In the genomic region with DNA sequence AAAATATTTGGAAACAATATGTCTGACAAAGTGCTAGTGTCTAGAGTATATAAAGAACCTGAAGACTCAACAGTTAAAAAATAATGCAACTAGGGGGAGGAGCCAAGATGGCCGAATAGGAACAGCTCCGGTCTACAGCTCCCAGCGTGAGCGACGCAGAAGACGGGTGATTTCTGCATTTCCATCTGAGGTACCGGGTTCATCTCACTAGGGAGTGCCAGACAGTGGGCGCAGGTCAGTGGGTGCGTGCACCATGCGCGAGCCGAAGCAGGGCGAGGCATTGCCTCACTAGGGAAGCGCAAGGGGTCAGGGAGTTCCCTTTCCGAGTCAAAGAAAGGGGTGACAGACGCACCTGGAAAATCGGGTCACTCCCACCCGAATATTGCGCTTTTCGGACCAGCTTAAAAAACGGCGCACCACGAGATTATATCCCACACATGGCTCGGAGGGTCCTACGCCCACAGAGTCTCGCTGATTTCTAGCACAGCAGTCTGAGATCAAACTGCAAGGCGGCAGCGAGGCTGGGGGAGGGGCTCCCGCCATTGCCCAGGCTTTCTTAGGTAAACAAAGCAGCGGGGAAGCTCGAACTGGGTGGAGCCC, we compare ENCODE assay signal across 10 cellular contexts. TPM values are rescaled to one million over a fixed set of nuclear protein-coding genes. Genes with fewer than 3 reads are reported as not detected.
DNase-seq lines count a peak whose midpoint lies in the region; TF ChIP-seq lines count a peak whose summit lies in the region.
"Not testable (repeated sequence)": the region's sequence is repeated elsewhere in the genome, so short reads cannot be mapped to it uniquely, and the experiment has no call there.
"Had no signal": no experiment of that assay in that cellular context is flagged by ENCODE, and none has a peak within 500 bp of the region (broad histone marks: within the 10 kb centered on the region; RNA-seq: fewer than 3 reads in every experiment).

No MANE protein-coding gene starts in this region.

- not testable (repeated sequence) for H3K27me3 ChIP-seq in A673 (replicated peaks; ENCODE audit: insufficient read depth, low read depth, low read length, poor library complexity); iPS-18a (ENCODE audit: control insufficient read depth, insufficient read depth, low read length)

- H3K36me3 Mint-ChIP-seq in osteocyte (ENCODE audit: unreplicated experiment) = not testable (repeated sequence)

- CTCF ChIA-PET in A673 (lab: Charles Lee) (interaction anchor here (1.9 kb wide), 1 partner anchor 12 kb away, joined by 5 read pairs; no protein-coding TSS in a partner anchor), HEK293T (lab: Yijun Ruan, JAX) (interaction anchor here (0.6 kb wide), 1 partner anchor 257 kb away, joined by 3 read pairs; no protein-coding TSS in a partner anchor)

- TF ChIP-seq CTCF in A673 (conservative IDR thresholded peaks at IDR 0.05; ENCODE audit: low read depth, low read length); osteocyte (IDR thresholded peaks at IDR 0.05): not testable (repeated sequence)

- H3K4me3 ChIP-seq in A673 (ENCODE audit: low read depth, low read length, poor library complexity, severe bottlenecking) (peak overlapping the region; percentile 32), iPS-18a (ENCODE audit: low read length) (peak overlapping the region; percentile 23)

- H3K9me3 ChIP-seq in A673 (ENCODE audit: low read depth, low read length, poor library complexity, severe bottlenecking); iPS-18a (ENCODE audit: control insufficient read depth, low read depth, low read length): not testable (repeated sequence)

- not testable (repeated sequence) for H3K36me3 ChIP-seq in A673 (ENCODE audit: insufficient read depth, low read length, poor library complexity, severe bottlenecking); iPS-18a (ENCODE audit: control insufficient read depth, low read depth, low read length)

- peak; percentile 36 for DNase-seq in A673 (ENCODE audit: low spot score)
- DNase-seq in HEK293T (ENCODE audit: extremely low spot score); osteocyte (ENCODE audit: extremely low spot score, unreplicated experiment): not testable (repeated sequence)
- DNase-seq in SK-N-DZ (ENCODE audit: low spot score) = peak; percentile 40
- peak; percentile 11 to 57 for DNase-seq in T47D (ENCODE audit: low read depth in 1 of 2, low spot score in 1 of 2)

- H3K27ac ChIP-seq in A673 (ENCODE audit: low read depth, low read length, poor library complexity, severe bottlenecking); iPS-18a (ENCODE audit: low read length): not testable (repeated sequence)

- in situ Hi-C loops in T47D (cut with HindIII; ENCODE audit: low pct_unique_long_range_greater_than_20kb, low sequenced_read_pairs) = not testable (repeated sequence)

- H3K4me1 Mint-ChIP-seq in osteocyte (ENCODE audit: unreplicated experiment) = not testable (repeated sequence)

- intact Hi-C loops in A673 (cut with micrococcal nuclease; ENCODE audit: unreplicated experiment) = not testable (repeated sequence)

- H3K4me3 Mint-ChIP-seq in osteocyte (ENCODE audit: unreplicated experiment) = peak overlapping the region; percentile 77

- H3K27me3 Mint-ChIP-seq in osteocyte (ENCODE audit: unreplicated experiment) = peaks cover 38% of the 10 kb centered on the region

- POLR2A ChIA-PET in A673 (lab: Charles Lee; ENCODE audit: low non-redundant PET); HEK293T (lab: Yijun Ruan, JAX): not testable (repeated sequence)

- H3K9ac ChIP-seq in iPS-18a (ENCODE audit: low read length) = peak overlapping the region; percentile 32

- H3K4me1 ChIP-seq in A673 (ENCODE audit: insufficient read depth, low read length, poor library complexity, severe bottlenecking); iPS-18a (ENCODE audit: control insufficient read depth, low read depth, low read length): not testable (repeated sequence)

- not testable (repeated sequence) for H3K9me3 Mint-ChIP-seq in osteocyte (ENCODE audit: unreplicated experiment)

- H3K27ac Mint-ChIP-seq in osteocyte (ENCODE audit: unreplicated experiment) = not testable (repeated sequence)

- BruUV-seq in A673 (replicated peaks; lab: Mats Ljungman, UMichigan) = not testable (repeated sequence)

TF ChIP-seq in HEK293T, 16 proteins besides CTCF, POLR2A, EP300 and RAD21:
- peak; percentile 82 for TF ChIP-seq L3MBTL2 (conservative IDR thresholded peaks at IDR 0.05)

RNA-seq across cellular contexts. Expression of a gene that starts 35.1 kb away (rescaled TPM):
- total RNA-seq in A673 (2021) (not detected in 2 replicates), osteocyte (not detected in 2 replicates)
- polyA plus RNA-seq in SK-N-DZ (2014; cell fraction: cytosol; rRNA removed) = not detected in 2 replicates
- polyA plus RNA-seq in SK-N-DZ (2014; cell fraction: nucleus; rRNA removed) = not detected in 2 replicates
- total RNA-seq: CD4-positive, CD25-positive, alpha-beta regulatory T cell; HT-29; M059J; RPMI7951 had no signal
- polyA plus RNA-seq: CD4-positive, CD25-positive, alpha-beta regulatory T cell had no signal

RNA-seq across cellular contexts. Expression of a gene that starts 38.6 kb away (rescaled TPM):
- total RNA-seq in A673 (2021) (not detected in 2 replicates), osteocyte (not detected in 2 replicates)
- polyA plus RNA-seq in SK-N-DZ (2014; cell fraction: cytosol; rRNA removed) = not detected in 2 replicates
- polyA plus RNA-seq in SK-N-DZ (2014; cell fraction: nucleus; rRNA removed) = not detected in 2 replicates
- total RNA-seq: CD4-positive, CD25-positive, alpha-beta regulatory T cell; HT-29; M059J; RPMI7951 had no signal
- polyA plus RNA-seq: CD4-positive, CD25-positive, alpha-beta regulatory T cell had no signal

RNA-seq across cellular contexts. Expression of a gene that starts 48.4 kb away (rescaled TPM):
- 44.1 and 44.4 TPM in 2 replicates for total RNA-seq in A673 (2021)
- polyA plus RNA-seq in SK-N-DZ (2014; cell fraction: cytosol; rRNA removed) = 12.6 and 14.2 TPM in 2 replicates
- polyA plus RNA-seq in SK-N-DZ (2014; cell fraction: nucleus; rRNA removed) = 8.4 and 10.2 TPM in 2 replicates
- 66.8 and 70.3 TPM in 2 replicates for total RNA-seq in osteocyte

RNA-seq across cellular contexts. Expression of a gene that starts 54.6 kb away (rescaled TPM):
- not detected in 2 replicates for total RNA-seq in A673 (2021)
- polyA plus RNA-seq in SK-N-DZ (2014; cell fraction: cytosol; rRNA removed) = not detected in 2 replicates
- not detected in 2 replicates for polyA plus RNA-seq in SK-N-DZ (2014; cell fraction: nucleus; rRNA removed)
- not detected in 2 replicates for total RNA-seq in osteocyte
- total RNA-seq: CD4-positive, CD25-positive, alpha-beta regulatory T cell; HT-29; M059J; RPMI7951 had no signal
- polyA plus RNA-seq: CD4-positive, CD25-positive, alpha-beta regulatory T cell had no signal
